ENCODE assay signal across 1 cellular context in the genomic region with DNA sequence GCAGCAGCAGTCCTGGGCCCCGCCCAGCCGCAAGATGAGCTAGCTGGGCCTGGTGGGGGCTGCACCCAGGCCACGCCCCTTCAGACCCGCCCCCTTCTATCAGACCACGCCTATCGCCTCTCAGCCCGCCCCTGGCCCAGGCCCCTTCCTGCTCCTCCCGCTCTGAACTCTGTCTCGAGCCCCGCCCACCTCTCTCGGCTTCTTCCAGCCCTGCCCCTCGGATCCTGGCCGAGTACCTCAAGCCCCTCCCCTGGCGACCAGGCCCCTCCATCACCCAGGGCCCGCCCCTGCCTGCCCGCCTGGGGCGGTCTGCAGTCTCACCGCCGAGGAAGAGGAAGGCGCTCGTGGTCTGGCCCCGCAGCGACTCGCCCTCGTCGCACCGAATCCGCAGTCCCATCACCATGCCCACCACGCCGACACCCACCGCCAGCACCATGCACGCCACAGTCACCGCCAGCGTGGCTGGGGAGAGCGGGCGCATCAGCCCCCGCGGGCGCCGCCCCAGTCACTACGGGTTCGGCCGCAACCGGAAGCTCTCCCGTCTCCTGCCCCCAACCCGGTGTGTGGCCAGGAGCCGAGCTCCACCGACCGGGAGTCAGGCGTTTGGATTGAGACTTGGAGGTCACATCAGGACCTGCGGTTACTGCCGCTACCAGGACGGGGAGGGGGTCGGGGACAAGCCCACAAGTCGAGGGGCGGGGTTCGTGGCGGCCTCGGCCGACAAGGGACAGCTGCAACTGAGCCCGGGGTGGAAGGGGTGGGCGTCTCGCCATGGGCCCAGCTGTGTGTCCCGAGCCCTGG.
TF ChIP-seq lines count a peak whose summit lies in the region.

No MANE protein-coding gene starts in this region.

TF ChIP-seq in HepG2, 621 proteins besides CTCF, POLR2A, EP300 and RAD21 (continued from another document and continues in another):
- TF ChIP-seq ZNF33B (CRISPR knock-in tag; IDR thresholded peaks at IDR 0.05) (no peak; the same call in 1 of the 2 replicates), ZNF34 (CRISPR knock-in tag; IDR thresholded peaks at IDR 0.05; ENCODE audit: borderline replicate concordance) (no peak), NRL (CRISPR knock-in tag; IDR thresholded peaks at IDR 0.05; ENCODE audit: borderline replicate concordance) (no peak), NCOA1 (CRISPR knock-in tag; IDR thresholded peaks at IDR 0.05) (no peak), ARHGAP35 (CRISPR knock-in tag; IDR thresholded peaks at IDR 0.05; ENCODE audit: borderline replicate concordance) (peak; percentile 97), ARNT2 (CRISPR knock-in tag; IDR thresholded peaks at IDR 0.05; ENCODE audit: low read depth) (no peak; the same call in 1 of the 2 replicates), ZNF460 (CRISPR knock-in tag; IDR thresholded peaks at IDR 0.05; ENCODE audit: borderline replicate concordance) (no peak; the same call in 1 of the 2 replicates), THRA (CRISPR knock-in tag; IDR thresholded peaks at IDR 0.05; ENCODE audit: borderline replicate concordance) (no peak), RFX3 (CRISPR knock-in tag; IDR thresholded peaks at IDR 0.05) (no peak), RFXANK (CRISPR knock-in tag; IDR thresholded peaks at IDR 0.05) (no peak), ZNF180 (CRISPR knock-in tag; IDR thresholded peaks at IDR 0.05; ENCODE audit: borderline replicate concordance, low read depth) (no peak), RBM39 (IDR thresholded peaks at IDR 0.05; ENCODE audit: low read depth, low read length, poor library complexity, severe bottlenecking) (no peak), ATF7-NPFF (CRISPR knock-in tag; IDR thresholded peaks at IDR 0.05; ENCODE audit: low read depth) (no peak; the same call in 1 of the 2 replicates), NFRKB (IDR thresholded peaks at IDR 0.05) (no peak), TGIF2 (CRISPR knock-in tag; IDR thresholded peaks at IDR 0.05) (0 out of 2 replicates have a peak, but pooled peaks have one; percentile 10), TCF7 (IDR thresholded peaks at IDR 0.05; ENCODE audit: low read depth) (no peak), ZNF354B (CRISPR knock-in tag; IDR thresholded peaks at IDR 0.05) (no peak), TRIM22 (IDR thresholded peaks at IDR 0.05) (no peak), HOXD1 (CRISPR knock-in tag; IDR thresholded peaks at IDR 0.05) (no peak), SKI (IDR thresholded peaks at IDR 0.05; ENCODE audit: partially characterized antibody) (peak; percentile 65), ZBTB7A (CRISPR knock-in tag; IDR thresholded peaks at IDR 0.05) (peak; percentile 85; the same call in 1 of the 2 replicates), ZNF747 (CRISPR knock-in tag; IDR thresholded peaks at IDR 0.05; ENCODE audit: borderline replicate concordance) (0 out of 2 replicates have a peak, but pooled peaks have one; percentile 81), TAF15 (IDR thresholded peaks at IDR 0.05; ENCODE audit: low read depth, low read length, poor library complexity, severe bottlenecking) (no peak), ZNF83 (CRISPR knock-in tag; IDR thresholded peaks at IDR 0.05; ENCODE audit: borderline replicate concordance) (no peak), MAFF (IDR thresholded peaks at IDR 0.05; ENCODE audit: low read depth, low read length) (no peak), ZNF160 (CRISPR knock-in tag; IDR thresholded peaks at IDR 0.05) (peak; percentile 52; the same call in 1 of the 2 replicates), ELF4 (CRISPR knock-in tag; IDR thresholded peaks at IDR 0.05; ENCODE audit: borderline replicate concordance) (no peak), ARID2 (CRISPR knock-in tag; IDR thresholded peaks at IDR 0.05; ENCODE audit: borderline replicate concordance) (no peak), SSRP1 (CRISPR knock-in tag; IDR thresholded peaks at IDR 0.05) (no peak), DPF2 (CRISPR knock-in tag; IDR thresholded peaks at IDR 0.05; ENCODE audit: borderline replicate concordance, low read depth) (0 out of 2 replicates have a peak, but pooled peaks have one; percentile 46), HNRNPH1 (optimal IDR thresholded peaks at IDR 0.05; ENCODE audit: low read depth, low read length) (no peak), KAT7 (CRISPR knock-in tag; IDR thresholded peaks at IDR 0.05; ENCODE audit: borderline replicate concordance) (peak; percentile 47)
- TF ChIP-seq, protein P1, sequence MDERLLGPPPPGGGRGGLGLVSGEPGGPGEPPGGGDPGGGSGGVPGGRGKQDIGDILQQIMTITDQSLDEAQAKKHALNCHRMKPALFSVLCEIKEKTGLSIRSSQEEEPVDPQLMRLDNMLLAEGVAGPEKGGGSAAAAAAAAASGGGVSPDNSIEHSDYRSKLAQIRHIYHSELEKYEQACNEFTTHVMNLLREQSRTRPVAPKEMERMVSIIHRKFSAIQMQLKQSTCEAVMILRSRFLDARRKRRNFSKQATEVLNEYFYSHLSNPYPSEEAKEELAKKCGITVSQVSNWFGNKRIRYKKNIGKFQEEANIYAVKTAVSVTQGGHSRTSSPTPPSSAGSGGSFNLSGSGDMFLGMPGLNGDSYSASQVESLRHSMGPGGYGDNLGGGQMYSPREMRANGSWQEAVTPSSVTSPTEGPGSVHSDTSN (CRISPR knock-in tag; IDR thresholded peaks at IDR 0.05), result no peak
- TF ChIP-seq, protein P2, sequence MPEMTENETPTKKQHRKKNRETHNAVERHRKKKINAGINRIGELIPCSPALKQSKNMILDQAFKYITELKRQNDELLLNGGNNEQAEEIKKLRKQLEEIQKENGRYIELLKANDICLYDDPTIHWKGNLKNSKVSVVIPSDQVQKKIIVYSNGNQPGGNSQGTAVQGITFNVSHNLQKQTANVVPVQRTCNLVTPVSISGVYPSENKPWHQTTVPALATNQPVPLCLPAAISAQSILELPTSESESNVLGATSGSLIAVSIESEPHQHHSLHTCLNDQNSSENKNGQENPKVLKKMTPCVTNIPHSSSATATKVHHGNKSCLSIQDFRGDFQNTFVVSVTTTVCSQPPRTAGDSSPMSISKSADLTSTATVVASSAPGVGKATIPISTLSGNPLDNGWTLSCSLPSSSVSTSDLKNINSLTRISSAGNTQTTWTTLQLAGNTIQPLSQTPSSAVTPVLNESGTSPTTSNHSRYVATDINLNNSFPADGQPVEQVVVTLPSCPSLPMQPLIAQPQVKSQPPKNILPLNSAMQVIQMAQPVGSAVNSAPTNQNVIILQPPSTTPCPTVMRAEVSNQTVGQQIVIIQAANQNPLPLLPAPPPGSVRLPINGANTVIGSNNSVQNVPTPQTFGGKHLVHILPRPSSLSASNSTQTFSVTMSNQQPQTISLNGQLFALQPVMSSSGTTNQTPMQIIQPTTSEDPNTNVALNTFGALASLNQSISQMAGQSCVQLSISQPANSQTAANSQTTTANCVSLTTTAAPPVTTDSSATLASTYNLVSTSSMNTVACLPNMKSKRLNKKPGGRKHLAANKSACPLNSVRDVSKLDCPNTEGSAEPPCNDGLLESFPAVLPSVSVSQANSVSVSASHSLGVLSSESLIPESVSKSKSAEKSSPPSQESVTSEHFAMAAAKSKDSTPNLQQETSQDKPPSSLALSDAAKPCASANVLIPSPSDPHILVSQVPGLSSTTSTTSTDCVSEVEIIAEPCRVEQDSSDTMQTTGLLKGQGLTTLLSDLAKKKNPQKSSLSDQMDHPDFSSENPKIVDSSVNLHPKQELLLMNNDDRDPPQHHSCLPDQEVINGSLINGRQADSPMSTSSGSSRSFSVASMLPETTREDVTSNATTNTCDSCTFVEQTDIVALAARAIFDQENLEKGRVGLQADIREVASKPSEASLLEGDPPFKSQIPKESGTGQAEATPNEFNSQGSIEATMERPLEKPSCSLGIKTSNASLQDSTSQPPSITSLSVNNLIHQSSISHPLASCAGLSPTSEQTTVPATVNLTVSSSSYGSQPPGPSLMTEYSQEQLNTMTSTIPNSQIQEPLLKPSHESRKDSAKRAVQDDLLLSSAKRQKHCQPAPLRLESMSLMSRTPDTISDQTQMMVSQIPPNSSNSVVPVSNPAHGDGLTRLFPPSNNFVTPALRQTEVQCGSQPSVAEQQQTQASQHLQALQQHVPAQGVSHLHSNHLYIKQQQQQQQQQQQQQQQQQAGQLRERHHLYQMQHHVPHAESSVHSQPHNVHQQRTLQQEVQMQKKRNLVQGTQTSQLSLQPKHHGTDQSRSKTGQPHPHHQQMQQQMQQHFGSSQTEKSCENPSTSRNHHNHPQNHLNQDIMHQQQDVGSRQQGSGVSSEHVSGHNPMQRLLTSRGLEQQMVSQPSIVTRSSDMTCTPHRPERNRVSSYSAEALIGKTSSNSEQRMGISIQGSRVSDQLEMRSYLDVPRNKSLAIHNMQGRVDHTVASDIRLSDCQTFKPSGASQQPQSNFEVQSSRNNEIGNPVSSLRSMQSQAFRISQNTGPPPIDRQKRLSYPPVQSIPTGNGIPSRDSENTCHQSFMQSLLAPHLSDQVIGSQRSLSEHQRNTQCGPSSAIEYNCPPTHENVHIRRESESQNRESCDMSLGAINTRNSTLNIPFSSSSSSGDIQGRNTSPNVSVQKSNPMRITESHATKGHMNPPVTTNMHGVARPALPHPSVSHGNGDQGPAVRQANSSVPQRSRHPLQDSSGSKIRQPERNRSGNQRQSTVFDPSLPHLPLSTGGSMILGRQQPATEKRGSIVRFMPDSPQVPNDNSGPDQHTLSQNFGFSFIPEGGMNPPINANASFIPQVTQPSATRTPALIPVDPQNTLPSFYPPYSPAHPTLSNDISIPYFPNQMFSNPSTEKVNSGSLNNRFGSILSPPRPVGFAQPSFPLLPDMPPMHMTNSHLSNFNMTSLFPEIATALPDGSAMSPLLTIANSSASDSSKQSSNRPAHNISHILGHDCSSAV (CRISPR knock-in tag; IDR thresholded peaks at IDR 0.05; ENCODE audit: borderline replicate concordance), result no peak
- TF ChIP-seq, protein P3, sequence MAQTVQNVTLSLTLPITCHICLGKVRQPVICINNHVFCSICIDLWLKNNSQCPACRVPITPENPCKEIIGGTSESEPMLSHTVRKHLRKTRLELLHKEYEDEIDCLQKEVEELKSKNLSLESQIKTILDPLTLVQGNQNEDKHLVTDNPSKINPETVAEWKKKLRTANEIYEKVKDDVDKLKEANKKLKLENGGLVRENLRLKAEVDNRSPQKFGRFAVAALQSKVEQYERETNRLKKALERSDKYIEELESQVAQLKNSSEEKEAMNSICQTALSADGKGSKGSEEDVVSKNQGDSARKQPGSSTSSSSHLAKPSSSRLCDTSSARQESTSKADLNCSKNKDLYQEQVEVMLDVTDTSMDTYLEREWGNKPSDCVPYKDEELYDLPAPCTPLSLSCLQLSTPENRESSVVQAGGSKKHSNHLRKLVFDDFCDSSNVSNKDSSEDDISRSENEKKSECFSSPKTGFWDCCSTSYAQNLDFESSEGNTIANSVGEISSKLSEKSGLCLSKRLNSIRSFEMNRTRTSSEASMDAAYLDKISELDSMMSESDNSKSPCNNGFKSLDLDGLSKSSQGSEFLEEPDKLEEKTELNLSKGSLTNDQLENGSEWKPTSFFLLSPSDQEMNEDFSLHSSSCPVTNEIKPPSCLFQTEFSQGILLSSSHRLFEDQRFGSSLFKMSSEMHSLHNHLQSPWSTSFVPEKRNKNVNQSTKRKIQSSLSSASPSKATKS (CRISPR knock-in tag; IDR thresholded peaks at IDR 0.05), result no peak
- TF ChIP-seq, protein P4, sequence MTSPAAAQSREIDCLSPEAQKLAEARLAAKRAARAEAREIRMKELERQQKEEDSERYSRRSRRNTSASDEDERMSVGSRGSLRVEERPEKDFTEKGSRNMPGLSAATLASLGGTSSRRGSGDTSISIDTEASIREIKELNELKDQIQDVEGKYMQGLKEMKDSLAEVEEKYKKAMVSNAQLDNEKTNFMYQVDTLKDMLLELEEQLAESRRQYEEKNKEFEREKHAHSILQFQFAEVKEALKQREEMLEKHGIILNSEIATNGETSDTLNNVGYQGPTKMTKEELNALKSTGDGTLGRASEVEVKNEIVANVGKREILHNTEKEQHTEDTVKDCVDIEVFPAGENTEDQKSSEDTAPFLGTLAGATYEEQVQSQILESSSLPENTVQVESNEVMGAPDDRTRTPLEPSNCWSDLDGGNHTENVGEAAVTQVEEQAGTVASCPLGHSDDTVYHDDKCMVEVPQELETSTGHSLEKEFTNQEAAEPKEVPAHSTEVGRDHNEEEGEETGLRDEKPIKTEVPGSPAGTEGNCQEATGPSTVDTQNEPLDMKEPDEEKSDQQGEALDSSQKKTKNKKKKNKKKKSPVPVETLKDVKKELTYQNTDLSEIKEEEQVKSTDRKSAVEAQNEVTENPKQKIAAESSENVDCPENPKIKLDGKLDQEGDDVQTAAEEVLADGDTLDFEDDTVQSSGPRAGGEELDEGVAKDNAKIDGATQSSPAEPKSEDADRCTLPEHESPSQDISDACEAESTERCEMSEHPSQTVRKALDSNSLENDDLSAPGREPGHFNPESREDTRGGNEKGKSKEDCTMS (CRISPR knock-in tag; conservative IDR thresholded peaks at IDR 0.05), result no peak
- TF ChIP-seq, protein P5, sequence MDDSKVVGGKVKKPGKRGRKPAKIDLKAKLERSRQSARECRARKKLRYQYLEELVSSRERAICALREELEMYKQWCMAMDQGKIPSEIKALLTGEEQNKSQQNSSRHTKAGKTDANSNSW (CRISPR knock-in tag; IDR thresholded peaks at IDR 0.05; ENCODE audit: borderline replicate concordance), result no peak
- TF ChIP-seq, protein P6, sequence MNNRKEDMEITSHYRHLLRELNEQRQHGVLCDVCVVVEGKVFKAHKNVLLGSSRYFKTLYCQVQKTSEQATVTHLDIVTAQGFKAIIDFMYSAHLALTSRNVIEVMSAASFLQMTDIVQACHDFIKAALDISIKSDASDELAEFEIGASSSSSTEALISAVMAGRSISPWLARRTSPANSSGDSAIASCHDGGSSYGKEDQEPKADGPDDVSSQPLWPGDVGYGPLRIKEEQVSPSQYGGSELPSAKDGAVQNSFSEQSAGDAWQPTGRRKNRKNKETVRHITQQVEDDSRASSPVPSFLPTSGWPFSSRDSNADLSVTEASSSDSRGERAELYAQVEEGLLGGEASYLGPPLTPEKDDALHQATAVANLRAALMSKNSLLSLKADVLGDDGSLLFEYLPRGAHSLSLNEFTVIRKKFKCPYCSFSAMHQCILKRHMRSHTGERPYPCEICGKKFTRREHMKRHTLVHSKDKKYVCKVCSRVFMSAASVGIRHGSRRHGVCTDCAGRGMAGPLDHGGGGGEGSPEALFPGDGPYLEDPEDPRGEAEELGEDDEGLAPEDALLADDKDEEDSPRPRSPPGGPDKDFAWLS (CRISPR knock-in tag; IDR thresholded peaks at IDR 0.05; ENCODE audit: borderline replicate concordance), result 0 out of 2 replicates have a peak, but pooled peaks have one; percentile 37
